ENCODE assay signal across 22 cellular contexts in genomic region chrX:31440546-31440945, GRCh38.
"Had no signal": no experiment of that assay in that cellular context is flagged by ENCODE, and none has a peak within 500 bp of the region (broad histone marks: within the 10 kb centered on the region; RNA-seq: fewer than 3 reads in every experiment).

No MANE protein-coding gene starts in this region.

- H3K27ac Mint-ChIP-seq: effector memory CD8-positive, alpha-beta T cell; mesothelial cell of epicardium; naive thymus-derived CD4-positive, alpha-beta T cell; nephron; neural progenitor cell; progenitor cell of endocrine pancreas; stimulated activated effector memory CD8-positive, alpha-beta T cell treated with anti-CD3 and anti-CD28 coated beads, Interleukin-12 subunit alpha, Interleukin-12 subunit beta, amount 100 ng/mL, for 72 hours had no signal

- ATAC-seq: effector memory CD8-positive, alpha-beta T cell; left lobe of liver; mucosa of descending colon; naive thymus-derived CD4-positive, alpha-beta T cell; sciatic nerve; stimulated activated effector memory CD8-positive, alpha-beta T cell treated with anti-CD3 and anti-CD28 coated beads, Interleukin-12 subunit alpha, Interleukin-12 subunit beta, amount 100 ng/mL, for 72 hours had no signal

- H3K4me3 Mint-ChIP-seq: effector memory CD8-positive, alpha-beta T cell; mesothelial cell of epicardium; naive thymus-derived CD4-positive, alpha-beta T cell; nephron; neural progenitor cell; stimulated activated effector memory CD8-positive, alpha-beta T cell treated with anti-CD3 and anti-CD28 coated beads, Interleukin-12 subunit alpha, Interleukin-12 subunit beta, amount 100 ng/mL, for 72 hours had no signal

- H3K27me3 ChIP-seq: neural progenitor cell, right atrium auricular region, stomach, thyroid gland, vagina had no signal

- H3K4me2 ChIP-seq: neural progenitor cell had no signal

- H3K9ac ChIP-seq: neural progenitor cell, parathyroid adenoma had no signal

- H3K4me3 ChIP-seq: mucosa of descending colon, neural progenitor cell, right atrium auricular region, stomach, thyroid gland, vagina had no signal

- H3K36me3 ChIP-seq: neural progenitor cell, right atrium auricular region, stomach, thyroid gland, vagina had no signal

- DNase-seq: cortex of kidney; effector memory CD8-positive, alpha-beta T cell; kidney; mesenchymal stem cell; mucosa of descending colon; naive thymus-derived CD4-positive, alpha-beta T cell; stimulated activated CD4-positive, alpha-beta T cell treated with anti-CD3 and anti-CD28 coated beads, Interleukin-2, amount 100 ng/mL, for 24 hours; stimulated activated CD4-positive, alpha-beta T cell treated with anti-CD3 and anti-CD28 coated beads, Interleukin-4, amount 100 ng/mL, for 24 hours; stimulated activated naive CD4-positive, alpha-beta T cell treated with Interleukin-2 at 50 U/mL for 16 hours; stomach; thyroid gland; trophoblast cell had no signal

- H2AFZ ChIP-seq: neural progenitor cell, parathyroid adenoma had no signal

- H3K27me3 Mint-ChIP-seq: effector memory CD8-positive, alpha-beta T cell; progenitor cell of endocrine pancreas had no signal

- H3K27ac ChIP-seq: neural progenitor cell, parathyroid adenoma, right atrium auricular region, stomach, thyroid gland, vagina had no signal

- H3K4me1 Mint-ChIP-seq: naive thymus-derived CD4-positive, alpha-beta T cell; stimulated activated effector memory CD8-positive, alpha-beta T cell treated with anti-CD3 and anti-CD28 coated beads, Interleukin-12 subunit alpha, Interleukin-12 subunit beta, amount 100 ng/mL, for 72 hours had no signal

- H3K4me1 ChIP-seq: parathyroid adenoma, right atrium auricular region, stomach, vagina had no signal

- H3K9me3 ChIP-seq: mucosa of descending colon, right atrium auricular region, stomach, thyroid gland, vagina had no signal

- H3K9me3 Mint-ChIP-seq: effector memory CD8-positive, alpha-beta T cell; nephron had no signal

- H3K36me3 Mint-ChIP-seq: naive thymus-derived CD4-positive, alpha-beta T cell; stimulated activated effector memory CD8-positive, alpha-beta T cell treated with anti-CD3 and anti-CD28 coated beads, Interleukin-12 subunit alpha, Interleukin-12 subunit beta, amount 100 ng/mL, for 72 hours had no signal
